In genomic region chr12:116164976-116165425, GRCh38 we compare ENCODE assay signal across 13 cellular contexts.
DNase-seq lines count a peak whose midpoint lies in the region; ATAC-seq, FAIRE-seq and TF ChIP-seq lines count a peak whose summit lies in the region.
"Had no signal": no experiment of that assay in that cellular context is flagged by ENCODE, and none has a peak within 500 bp of the region (broad histone marks: within the 10 kb centered on the region; RNA-seq: fewer than 3 reads in every experiment).

No MANE protein-coding gene starts in this region.

- H3K4me1 Mint-ChIP-seq in MCF 10A (ENCODE audit: insufficient read depth, unreplicated experiment) = peaks cover 36% of the 10 kb centered on the region
- H3K4me1 Mint-ChIP-seq in activated naive CD8-positive, alpha-beta T cell treated with anti-CD3 and anti-CD28 coated beads for 36 hours = peaks cover 44% of the 10 kb centered on the region

- WGBS in aorta, 2 donors = 43 to 47% methylated on average over 4 of the region's 4 CpGs

- peaks cover 30% of the 10 kb centered on the region for H4K20me1 ChIP-seq in OCI-LY7 (ENCODE audit: insufficient read depth, low read length)

- H3K9me2 ChIP-seq in OCI-LY7 (ENCODE audit: insufficient read depth, low read length) = no peaks in the 10 kb centered on the region

- H3K4me3 ChIP-seq in breast epithelium (no peak overlapping the region), aorta (ENCODE audit: low read length in 2 of 2) (no peak overlapping the region), OCI-LY7 (ENCODE audit: low read depth, low read length, poor library complexity, severe bottlenecking) (no peak overlapping the region)
- H3K4me3 ChIP-seq: BLaER1 had no signal

- no peaks in the 10 kb centered on the region for H3K9me3 ChIP-seq in breast epithelium
- no peaks in the 10 kb centered on the region for H3K9me3 ChIP-seq in aorta (ENCODE audit: control insufficient read depth, low read length)
- H3K9me3 ChIP-seq in OCI-LY7 (ENCODE audit: low read length) = no peaks in the 10 kb centered on the region
- H3K9me3 ChIP-seq: BLaER1 had no signal

- POLR2A ChIA-PET in MCF 10A (lab: Yijun Ruan, JAX) = interaction anchor here (0.7 to 2.7 kb wide), 15 partner anchors 11 to 1488 kb away, joined by 3 to 8 read pairs (median 4); no protein-coding TSS in a partner anchor
- POLR2A ChIA-PET in OCI-LY7 (lab: Charles Lee) = interaction anchor here (0.6 to 0.7 kb wide), 2 partner anchors 31 to 54 kb away, joined by 3 to 4 read pairs; no protein-coding TSS in a partner anchor

- H3K36me3 ChIP-seq in breast epithelium (no peaks in the 10 kb centered on the region), aorta (ENCODE audit: control insufficient read depth in 1 of 2, insufficient read depth in 2 of 2, low read length in 1 of 2) (no peaks in the 10 kb centered on the region), OCI-LY7 (ENCODE audit: insufficient read depth, low read length) (no peaks in the 10 kb centered on the region)

- DNase-seq in MCF 10A (ENCODE audit: unreplicated experiment) = peak; percentile 79
- DNase-seq in breast epithelium (ENCODE audit: low spot score in 2 of 2) = no peak
- DNase-seq in activated naive CD8-positive, alpha-beta T cell treated with anti-CD3 and anti-CD28 coated beads for 36 hours = no peak
- DNase-seq in kidney tubule cell (ENCODE audit: low spot score) = peak; percentile 59
- DNase-seq in aorta = no peak
- DNase-seq in OCI-LY7 (ENCODE audit: low spot score) = no peak
- DNase-seq in frontal cortex (ENCODE audit: low spot score in 2 of 2) = no peak
- no peak for DNase-seq in HuH-7 (ENCODE audit: low spot score)
- DNase-seq: activated CD4-positive, alpha-beta T cell treated with anti-CD3 and anti-CD28 coated beads, Interleukin-2, amount 50 U/mL, for 1 hour; stimulated activated CD4-positive, alpha-beta T cell treated with anti-CD3 and anti-CD28 coated beads, Interleukin-2, amount 100 ng/mL, for 24 hours; trophoblast cell had no signal

- BruUV-seq in MCF 10A (replicated peaks; lab: Mats Ljungman, UMichigan) (no TSS peak), OCI-LY7 (replicated peaks; lab: Mats Ljungman, UMichigan) (no TSS peak)

- ATAC-seq in aorta (ENCODE audit: low FRiP score) = peak; percentile 39

- H3K27ac Mint-ChIP-seq in MCF 10A (ENCODE audit: low read depth, unreplicated experiment) = peak overlapping the region; percentile 71
- H3K27ac Mint-ChIP-seq in activated naive CD8-positive, alpha-beta T cell treated with anti-CD3 and anti-CD28 coated beads for 36 hours = peak overlapping the region; percentile 17
- H3K27ac Mint-ChIP-seq: dendritic cell treated with granulocyte-macrophage colony-stimulating factor and Interleukin-4, amounts not matched to agents 40 ng/mL and 50 ng/mL, for 4 days had no signal

- no peaks in the 10 kb centered on the region for H3K27me3 Mint-ChIP-seq in MCF 10A (ENCODE audit: insufficient read depth, unreplicated experiment)
- no peaks in the 10 kb centered on the region for H3K27me3 Mint-ChIP-seq in activated naive CD8-positive, alpha-beta T cell treated with anti-CD3 and anti-CD28 coated beads for 36 hours
- H3K27me3 Mint-ChIP-seq: dendritic cell treated with granulocyte-macrophage colony-stimulating factor and Interleukin-4, amounts not matched to agents 40 ng/mL and 50 ng/mL, for 4 days had no signal

- H3K4me1 ChIP-seq in breast epithelium = peaks cover 0 to 10% of the 10 kb centered on the region in 2 donors
- H3K4me1 ChIP-seq in aorta (ENCODE audit: control insufficient read depth in 1 of 2, insufficient read depth in 2 of 2, low read length in 2 of 2) = peaks cover 5 to 15% of the 10 kb centered on the region in 2 donors
- no peaks in the 10 kb centered on the region for H3K4me1 ChIP-seq in OCI-LY7 (ENCODE audit: insufficient read depth, low read length, poor library complexity, severe bottlenecking)

- intact Hi-C loops in MCF 10A (cut with micrococcal nuclease) (no loop called here), breast epithelium (cut with DNase I; ENCODE audit: low total_unique reads) (no loop called here), aorta (cut with DNase I) (no loop called here), OCI-LY7 (cut with micrococcal nuclease; ENCODE audit: unreplicated experiment) (no loop called here)

- no peak for TF ChIP-seq POLR2A in breast epithelium (IDR thresholded peaks at IDR 0.05)

- H3K27me3 ChIP-seq in breast epithelium = no peaks in the 10 kb centered on the region
- H3K27me3 ChIP-seq in aorta (ENCODE audit: control insufficient read depth in 1 of 2, insufficient read depth in 2 of 2, low read length in 1 of 2) = no peaks in the 10 kb centered on the region
- H3K27me3 ChIP-seq: BLaER1 had no signal

- peak overlapping the region; percentile 66 for H3K4me3 Mint-ChIP-seq in MCF 10A (ENCODE audit: unreplicated experiment)
- no peak overlapping the region for H3K4me3 Mint-ChIP-seq in activated naive CD8-positive, alpha-beta T cell treated with anti-CD3 and anti-CD28 coated beads for 36 hours
- H3K4me3 Mint-ChIP-seq: dendritic cell treated with granulocyte-macrophage colony-stimulating factor and Interleukin-4, amounts not matched to agents 40 ng/mL and 50 ng/mL, for 4 days had no signal

- TF ChIP-seq CTCF in MCF 10A (IDR thresholded peaks at IDR 0.05; ENCODE audit: unreplicated experiment) (no peak), breast epithelium (IDR thresholded peaks at IDR 0.05) (no peak), OCI-LY7 (conservative IDR thresholded peaks at IDR 0.05; ENCODE audit: low read length) (no peak)

- no peak for FAIRE-seq in frontal cortex (lab: Jason Lieb, UNC)

- H3K27ac ChIP-seq in breast epithelium = peak overlapping the region in 1 of 2 donors; percentile 5
- no peak overlapping the region for H3K27ac ChIP-seq in aorta (ENCODE audit: low read depth in 1 of 2, low read length in 2 of 2)
- no peak overlapping the region for H3K27ac ChIP-seq in OCI-LY7 (ENCODE audit: low read depth, low read length, poor library complexity, severe bottlenecking)
- H3K27ac ChIP-seq: BLaER1 had no signal

- no peaks in the 10 kb centered on the region for H3K79me2 ChIP-seq in OCI-LY7 (ENCODE audit: insufficient read depth, low read depth, low read length)

- no peak overlapping the region for H2AFZ ChIP-seq in OCI-LY7 (ENCODE audit: low read length)

- H3K36me3 Mint-ChIP-seq in MCF 10A (ENCODE audit: insufficient read depth, unreplicated experiment) = peaks cover 5% of the 10 kb centered on the region
- H3K36me3 Mint-ChIP-seq in activated naive CD8-positive, alpha-beta T cell treated with anti-CD3 and anti-CD28 coated beads for 36 hours = peaks cover 3% of the 10 kb centered on the region

- H3K4me2 ChIP-seq in OCI-LY7 (ENCODE audit: low read length) = no peak overlapping the region
- H3K4me2 ChIP-seq: BLaER1 had no signal

- H3K9me3 Mint-ChIP-seq in MCF 10A (ENCODE audit: unreplicated experiment) = no peaks in the 10 kb centered on the region
- H3K9me3 Mint-ChIP-seq in activated naive CD8-positive, alpha-beta T cell treated with anti-CD3 and anti-CD28 coated beads for 36 hours = no peaks in the 10 kb centered on the region
- H3K9me3 Mint-ChIP-seq: dendritic cell treated with granulocyte-macrophage colony-stimulating factor and Interleukin-4, amounts not matched to agents 40 ng/mL and 50 ng/mL, for 4 days had no signal

- CTCF ChIA-PET in MCF 10A (lab: Yijun Ruan, JAX) = interaction anchor here (0.6 to 2.5 kb wide), 5 partner anchors 11 to 544 kb away, joined by 3 to 11 read pairs (median 3); no protein-coding TSS in a partner anchor
- CTCF ChIA-PET in OCI-LY7 (lab: Charles Lee; ENCODE audit: unreplicated experiment) = no interaction called here

Comparison
In these comparisons a context has a peak if more than half of its experiments do, and no peak if none do; other contexts are left out.
1. DNase-seq: peak in MCF 10A (single experiment) and kidney tubule cell (single experiment); none in breast epithelium (0 of 2), activated naive CD8-positive, alpha-beta T cell treated with anti-CD3 and anti-CD28 coated beads for 36 hours (single experiment), aorta (0 of 2), OCI-LY7 (single experiment), frontal cortex (0 of 2) and HuH-7 (single experiment).